In the genomic region with DNA sequence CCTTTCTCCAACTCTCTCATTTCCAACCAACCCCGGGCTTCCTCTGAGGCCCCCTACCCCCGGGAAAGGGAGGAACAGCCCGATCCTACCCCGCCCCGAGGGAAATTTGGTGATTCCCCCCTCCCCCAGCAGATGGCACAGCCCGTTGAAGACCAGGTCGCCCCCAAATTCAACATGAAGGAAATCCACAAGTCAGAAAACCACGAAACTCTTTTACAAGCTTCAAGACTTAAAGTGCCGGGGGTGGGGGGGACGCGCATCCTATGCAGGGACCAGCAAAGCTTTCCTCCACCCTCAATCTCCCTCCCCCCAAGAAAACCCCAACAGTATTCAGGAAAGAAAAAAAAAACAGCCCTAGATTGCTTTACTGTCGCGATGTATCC, we compare ENCODE assay signal across 8 cellular contexts. TPM values are rescaled to one million over a fixed set of nuclear protein-coding genes. Genes with fewer than 3 reads are reported as not detected.
A peak's percentile ranks its signal among the peaks of the same experiment; 100 is the strongest.
DNase-seq lines count a peak whose midpoint lies in the region; ATAC-seq and TF ChIP-seq lines count a peak whose summit lies in the region.

No MANE protein-coding gene starts in this region.

- intact Hi-C loops in MCF 10A (cut with micrococcal nuclease), result loop anchor here (5.0 kb wide), 1 partner anchor 43 kb away; a partner anchor contains a TSS

- H3K27ac ChIP-seq in CD4-positive, CD25-positive, alpha-beta regulatory T cell (ENCODE audit: insufficient read depth, low read length, poor library complexity, severe bottlenecking), result peak overlapping the region; percentile 67
- H3K27ac ChIP-seq in KMS-11, result peak overlapping the region; percentile 57
- peak overlapping the region in 1 of 2 donors; percentile 61 for H3K27ac ChIP-seq in mucosa of rectum (ENCODE audit: low read depth in 2 of 2, low read length in 2 of 2)

- peaks cover 28% of the 10 kb centered on the region for H3K79me2 ChIP-seq in KMS-11 (ENCODE audit: insufficient read depth, low read depth)

- H3K9ac ChIP-seq in KMS-11, result peak overlapping the region; percentile 71; the same call in 1 of the 2 replicates
- peak overlapping the region; percentile 20 to 68 for H3K9ac ChIP-seq in mucosa of rectum (ENCODE audit: low read depth in 1 of 2, low read length in 2 of 2)

- H3K36me3 ChIP-seq in CD4-positive, CD25-positive, alpha-beta regulatory T cell (ENCODE audit: control insufficient read depth, insufficient read depth, low read length), result peaks cover 5% of the 10 kb centered on the region
- H3K36me3 ChIP-seq in KMS-11 (ENCODE audit: insufficient read depth) (no peaks in the 10 kb centered on the region), mucosa of rectum (ENCODE audit: control insufficient read depth in 2 of 2, insufficient read depth in 2 of 2, low read length in 2 of 2) (peaks cover 2 to 8% of the 10 kb centered on the region in 2 donors)

- CTCF ChIA-PET in MCF 10A (lab: Yijun Ruan, JAX), result interaction anchor here (1.2 to 1.4 kb wide), 2 partner anchors 11 to 176 kb away, joined by 4 to 5 read pairs; no protein-coding TSS in a partner anchor

- H3K36me3 Mint-ChIP-seq in CD4-positive, CD25-positive, alpha-beta regulatory T cell, result no peaks in the 10 kb centered on the region
- H3K36me3 Mint-ChIP-seq in MCF 10A (ENCODE audit: insufficient read depth, unreplicated experiment), result peaks cover 34% of the 10 kb centered on the region

- H3K4me3 Mint-ChIP-seq in CD4-positive, CD25-positive, alpha-beta regulatory T cell, result peak overlapping the region; percentile 62 to 93 (median 92)
- peak overlapping the region; percentile 75 for H3K4me3 Mint-ChIP-seq in MCF 10A (ENCODE audit: unreplicated experiment)

- peaks cover 11% of the 10 kb centered on the region for H3K27me3 Mint-ChIP-seq in CD4-positive, CD25-positive, alpha-beta regulatory T cell
- no peaks in the 10 kb centered on the region for H3K27me3 Mint-ChIP-seq in MCF 10A (ENCODE audit: insufficient read depth, unreplicated experiment)

- ATAC-seq in CD4-positive, CD25-positive, alpha-beta regulatory T cell (ENCODE audit: low read depth in 2 of 2), result no peak
- ATAC-seq in HG02588 (IDR thresholded peaks at IDR 0.05; ENCODE audit: unreplicated experiment), result no peak
- ATAC-seq in HG03378 (IDR thresholded peaks at IDR 0.05; ENCODE audit: unreplicated experiment), result no peak

- peaks cover 21% of the 10 kb centered on the region for H3K4me1 ChIP-seq in CD4-positive, CD25-positive, alpha-beta regulatory T cell (ENCODE audit: control insufficient read depth, insufficient read depth, low read length, poor library complexity, severe bottlenecking)
- H3K4me1 ChIP-seq in KMS-11 (ENCODE audit: low read depth, poor library complexity, severe bottlenecking) (peaks cover 27% of the 10 kb centered on the region), mucosa of rectum (ENCODE audit: control insufficient read depth in 2 of 2, insufficient read depth in 2 of 2, low read length in 2 of 2) (peaks cover 0 to 5% of the 10 kb centered on the region in 2 donors)

- 0 out of 2 replicates have a peak, but pooled peaks cover 5% of the 10 kb centered on the region for H4K20me1 ChIP-seq in KMS-11 (ENCODE audit: insufficient read depth)

- no peaks in the 10 kb centered on the region for H3K9me3 ChIP-seq in CD4-positive, CD25-positive, alpha-beta regulatory T cell (ENCODE audit: control insufficient read depth in 2 of 2, low read length in 2 of 2)
- no peaks in the 10 kb centered on the region for H3K9me3 ChIP-seq in mucosa of rectum (ENCODE audit: control insufficient read depth in 2 of 2, low read length in 2 of 2)

- peak overlapping the region; percentile 83 to 93 (median 92) for H3K27ac Mint-ChIP-seq in CD4-positive, CD25-positive, alpha-beta regulatory T cell
- H3K27ac Mint-ChIP-seq in MCF 10A (ENCODE audit: low read depth, unreplicated experiment), result peak overlapping the region; percentile 46

- peaks cover 0 to 25% (median 11%) of the 10 kb centered on the region in 4 donors for H3K4me1 Mint-ChIP-seq in CD4-positive, CD25-positive, alpha-beta regulatory T cell
- no peaks in the 10 kb centered on the region for H3K4me1 Mint-ChIP-seq in MCF 10A (ENCODE audit: insufficient read depth, unreplicated experiment)

- H3K27me3 ChIP-seq in CD4-positive, CD25-positive, alpha-beta regulatory T cell (ENCODE audit: control insufficient read depth, insufficient read depth, low read length), result no peaks in the 10 kb centered on the region
- H3K27me3 ChIP-seq in KMS-11 (ENCODE audit: insufficient read depth, low read depth), result no peaks in the 10 kb centered on the region
- no peaks in the 10 kb centered on the region for H3K27me3 ChIP-seq in mucosa of rectum (ENCODE audit: control insufficient read depth in 2 of 2, insufficient read depth in 2 of 2, low read length in 2 of 2)

- peak in 1 of 3 donors; percentile 52 for DNase-seq in CD4-positive, CD25-positive, alpha-beta regulatory T cell
- DNase-seq in MCF 10A (ENCODE audit: unreplicated experiment) (no peak), mucosa of gallbladder (ENCODE audit: low spot score) (no peak), G401 (ENCODE audit: low spot score) (no peak)

- H3K4me3 ChIP-seq in CD4-positive, CD25-positive, alpha-beta regulatory T cell (ENCODE audit: low read depth, low read length), result peak overlapping the region; percentile 51
- H3K4me3 ChIP-seq in KMS-11 (IDR thresholded peaks at IDR 0.05; ENCODE audit: insufficient read depth, low read depth, low read length) (no peak overlapping the region), mucosa of rectum (ENCODE audit: low read length in 2 of 2) (peak overlapping the region in 1 of 2 donors; percentile 72)

- H3K4me2 ChIP-seq in KMS-11, result peak overlapping the region; percentile 100

- TF ChIP-seq CTCF in KMS-11 (conservative IDR thresholded peaks at IDR 0.05; ENCODE audit: low read depth, low read length) (no peak), MCF 10A (IDR thresholded peaks at IDR 0.05; ENCODE audit: unreplicated experiment) (no peak)

- no TSS peak for BruUV-seq in MCF 10A (replicated peaks; lab: Mats Ljungman, UMichigan)

- in situ Hi-C loops in G401 (cut with HindIII; ENCODE audit: low sequenced_read_pairs), result no loop called here

- peaks cover 0 to 3% (median 0%) of the 10 kb centered on the region in 7 donors for H3K9me3 Mint-ChIP-seq in CD4-positive, CD25-positive, alpha-beta regulatory T cell
- no peaks in the 10 kb centered on the region for H3K9me3 Mint-ChIP-seq in MCF 10A (ENCODE audit: unreplicated experiment)

- POLR2A ChIA-PET in MCF 10A (lab: Yijun Ruan, JAX), result interaction anchor here (1.0 to 3.9 kb wide), 3 partner anchors 46 to 83 kb away, joined by 3 to 49 read pairs (median 4); a partner anchor contains a TSS

- no peak overlapping the region for H2AFZ ChIP-seq in KMS-11 (ENCODE audit: low read depth)

RNA-seq across cellular contexts. Expression of a gene that starts 1.8 kb away (rescaled TPM):
- 56.5 TPM for total RNA-seq in CD4-positive, CD25-positive, alpha-beta regulatory T cell
- 1 to 10 TPM; 3.4 to 7.5 (median 3.6) TPM for polyA plus RNA-seq in CD4-positive, CD25-positive, alpha-beta regulatory T cell
- total RNA-seq in MCF 10A (2022) (79.7 and 100 TPM in 2 replicates), mucosa of gallbladder (83.0 TPM)
- 171 and 220 TPM in 2 replicates for total RNA-seq in G401 (2014; rRNA removed; shearing (Covaris generic))

RNA-seq across cellular contexts. Expression of a gene that starts 45.4 kb away (rescaled TPM):
- 126 TPM for total RNA-seq in CD4-positive, CD25-positive, alpha-beta regulatory T cell
- polyA plus RNA-seq in CD4-positive, CD25-positive, alpha-beta regulatory T cell, result 100 to 1,000 TPM; 574 to 819 (median 585) TPM
- total RNA-seq in MCF 10A (2022), result 211 and 256 TPM in 2 replicates
- total RNA-seq in mucosa of gallbladder, result 254 TPM
- total RNA-seq in G401 (2014; rRNA removed; shearing (Covaris generic)), result 141 and 200 TPM in 2 replicates

RNA-seq across cellular contexts. Expression of a gene that starts 58.0 kb away (rescaled TPM):
- 39.7 TPM for total RNA-seq in CD4-positive, CD25-positive, alpha-beta regulatory T cell
- polyA plus RNA-seq in CD4-positive, CD25-positive, alpha-beta regulatory T cell, result 1 to 10 TPM; 4.8 to 6.3 (median 5.6) TPM
- 103 and 114 TPM in 2 replicates for total RNA-seq in MCF 10A (2022)
- total RNA-seq in mucosa of gallbladder, result 82.8 TPM
- 164 and 166 TPM in 2 replicates for total RNA-seq in G401 (2014; rRNA removed; shearing (Covaris generic))
